Comparison of ENCODE assay signal across 9 cellular contexts in the genomic region with DNA sequence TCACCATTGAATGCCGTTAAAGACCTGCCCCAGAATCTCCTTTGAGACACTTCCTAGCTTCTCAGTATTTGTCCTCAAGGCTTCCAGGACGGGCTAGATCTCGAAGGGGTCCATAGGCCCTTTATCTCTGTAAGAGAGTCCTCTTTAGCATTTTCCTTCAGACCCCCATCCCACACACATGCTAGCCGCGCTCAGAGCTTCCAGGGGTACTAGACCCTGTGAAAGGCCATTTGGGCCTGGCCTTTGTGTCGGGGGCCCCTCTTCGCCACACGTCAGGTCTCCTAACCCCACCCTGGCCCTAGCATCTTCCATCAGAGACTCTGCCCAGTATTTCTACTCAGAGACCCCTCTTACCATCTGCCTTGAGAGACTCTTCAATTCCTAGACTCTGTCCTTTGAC. TPM values are rescaled to one million over a fixed set of nuclear protein-coding genes. Genes with fewer than 3 reads are reported as not detected.
DNase-seq lines count a peak whose midpoint lies in the region; ATAC-seq lines count a peak whose summit lies in the region.
"Had no signal": no experiment of that assay in that cellular context is flagged by ENCODE, and none has a peak within 500 bp of the region (broad histone marks: within the 10 kb centered on the region; RNA-seq: fewer than 3 reads in every experiment).

No MANE protein-coding gene starts in this region.

- H3K36me3 ChIP-seq in adipocyte (ENCODE audit: control insufficient read depth, insufficient read depth, low read length, severe bottlenecking) (peaks cover 18% of the 10 kb centered on the region), thymus (ENCODE audit: control insufficient read depth, insufficient read depth) (peaks cover 28% of the 10 kb centered on the region)

- H3K27me3 Mint-ChIP-seq in T-helper 1 cell treated with Interleukin-12 subunit alpha and Interleukin-12 subunit beta and Interleukin-4 antibody, amounts not matched to agents 30 μg/mL and 1 μg/mL, for 36 hours (ENCODE audit: low read depth): no peaks in the 10 kb centered on the region

- H3K4me3 ChIP-seq in adipocyte (ENCODE audit: low read length) (peak overlapping the region; percentile 86), thymus (ENCODE audit: low read length) (peak overlapping the region; percentile 80)

- H3K4me1 ChIP-seq in adipocyte (ENCODE audit: control insufficient read depth, insufficient read depth, low read length) (peaks cover 48% of the 10 kb centered on the region), thymus (ENCODE audit: control insufficient read depth, insufficient read depth, low read length) (peaks cover 13% of the 10 kb centered on the region)

- no peaks in the 10 kb centered on the region for H3K9me3 ChIP-seq in adipocyte (ENCODE audit: control insufficient read depth, low read length)
- H3K9me3 ChIP-seq in thymus (ENCODE audit: control insufficient read depth): no peaks in the 10 kb centered on the region

- no peaks in the 10 kb centered on the region for H3K9me3 Mint-ChIP-seq in T-helper 1 cell treated with Interleukin-12 subunit alpha and Interleukin-12 subunit beta and Interleukin-4 antibody, amounts not matched to agents 30 μg/mL and 1 μg/mL, for 36 hours

- H3K4me3 Mint-ChIP-seq in T-helper 1 cell treated with Interleukin-12 subunit alpha and Interleukin-12 subunit beta and Interleukin-4 antibody, amounts not matched to agents 30 μg/mL and 1 μg/mL, for 36 hours: peak overlapping the region; percentile 95

- 22% methylated on average over 8 of the region's 8 CpGs for WGBS in thymus

- H3K9ac ChIP-seq in adipocyte (ENCODE audit: low read length): peak overlapping the region; percentile 97

- ATAC-seq in GM19324 (IDR thresholded peaks at IDR 0.05; ENCODE audit: low FRiP score, unreplicated experiment): no peak

- peak overlapping the region; percentile 98 for H3K27ac Mint-ChIP-seq in T-helper 1 cell treated with Interleukin-12 subunit alpha and Interleukin-12 subunit beta and Interleukin-4 antibody, amounts not matched to agents 30 μg/mL and 1 μg/mL, for 36 hours

- DNase-seq in T-helper 1 cell: no peak
- no peak for DNase-seq in adipocyte (ENCODE audit: low read depth)
- no peak for DNase-seq in NCI-H2196 (lab: John Stamatoyannopoulos, UW; ENCODE audit: unreplicated experiment)
- DNase-seq in DMS53 (lab: John Stamatoyannopoulos, UW): no peak
- DNase-seq: NCI-H1417 treated with DMSO at 0.1 percent for 48 hours had no signal

- H3K27me3 ChIP-seq in adipocyte (replicated peaks; ENCODE audit: control insufficient read depth, insufficient read depth, low read length) (peaks cover 7% of the 10 kb centered on the region), layer of hippocampus (ENCODE audit: control insufficient read depth, insufficient read depth, low read length) (no peaks in the 10 kb centered on the region), thymus (ENCODE audit: control insufficient read depth, insufficient read depth) (no peaks in the 10 kb centered on the region)

- H3K36me3 Mint-ChIP-seq in T-helper 1 cell treated with Interleukin-12 subunit alpha and Interleukin-12 subunit beta and Interleukin-4 antibody, amounts not matched to agents 30 μg/mL and 1 μg/mL, for 36 hours (ENCODE audit: low read depth): peaks cover 6% of the 10 kb centered on the region

- H3K27ac ChIP-seq in layer of hippocampus (ENCODE audit: low read depth, low read length) (peak overlapping the region; percentile 96), thymus (ENCODE audit: low read depth) (peak overlapping the region; percentile 42)

- peaks cover 47% of the 10 kb centered on the region for H3K4me1 Mint-ChIP-seq in T-helper 1 cell treated with Interleukin-12 subunit alpha and Interleukin-12 subunit beta and Interleukin-4 antibody, amounts not matched to agents 30 μg/mL and 1 μg/mL, for 36 hours (ENCODE audit: low read depth)

RNA-seq across cellular contexts. Expression of gene UBA1, which starts 0.8 kb away (rescaled TPM):
- polyA plus RNA-seq in thymus: 80.4 TPM

RNA-seq across cellular contexts. Expression of gene CDK16, which starts 24.1 kb away (rescaled TPM):
- 41.9 TPM for polyA plus RNA-seq in thymus

RNA-seq across cellular contexts. Expression of gene USP11, which starts 38.4 kb away (rescaled TPM):
- 40.9 TPM for polyA plus RNA-seq in thymus

RNA-seq across cellular contexts. Expression of gene RBM10, which starts 49.4 kb away (rescaled TPM):
- polyA plus RNA-seq in thymus: 31.9 TPM

RNA-seq across cellular contexts. Expression of gene NDUFB11, which starts 49.9 kb away (rescaled TPM):
- polyA plus RNA-seq in thymus: 59.2 TPM
